ENCODE assay signal across 7 cellular contexts in the genomic region with DNA sequence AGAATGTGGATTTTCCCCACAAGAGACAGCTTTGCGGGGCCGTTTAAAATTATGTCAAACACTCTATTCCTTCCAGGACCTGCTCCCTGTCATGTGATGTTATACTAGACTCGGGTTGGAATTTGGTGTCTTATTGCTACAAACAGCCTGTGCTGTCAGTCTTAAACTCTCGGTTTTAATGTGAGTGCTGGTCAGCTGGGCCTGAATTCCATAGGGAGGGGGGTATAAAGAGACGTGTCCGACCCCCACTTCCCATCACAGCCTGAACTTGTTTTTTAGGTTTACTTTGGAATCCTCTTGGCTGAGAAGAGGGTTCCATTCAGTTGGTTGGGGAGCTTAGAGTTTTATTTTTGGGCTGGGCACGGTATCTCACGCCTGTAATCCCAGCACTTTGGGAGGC.
A peak's percentile ranks its signal among the peaks of the same experiment; 100 is the strongest.
DNase-seq lines count a peak whose midpoint lies in the region; FAIRE-seq and TF ChIP-seq lines count a peak whose summit lies in the region.
"Not testable (repeated sequence)": the region's sequence is repeated elsewhere in the genome, so short reads cannot be mapped to it uniquely, and the experiment has no call there.

No MANE protein-coding gene starts in this region.

- H3K27ac ChIP-seq in ascending aorta (peak overlapping the region; percentile 73 to 93), endothelial cell of umbilical vein (ENCODE audit: insufficient read depth, low read depth, low read length) (peak overlapping the region; percentile 33), right atrium auricular region (peak overlapping the region; percentile 77 to 90), parathyroid adenoma (peak overlapping the region; percentile 37), tibial artery (peak overlapping the region; percentile 33 to 73)
- not testable (repeated sequence) for H3K27ac ChIP-seq in mesenchymal stem cell (ENCODE audit: low read length, poor library complexity, severe bottlenecking)

- H3K9me3 ChIP-seq in ascending aorta; endothelial cell of umbilical vein (replicated peaks; ENCODE audit: control insufficient read depth, insufficient read depth, low read length); right atrium auricular region; mesenchymal stem cell (ENCODE audit: control insufficient read depth, low read length); parathyroid adenoma (ENCODE audit: control insufficient read depth, low read length); tibial artery: not testable (repeated sequence)

- not testable (repeated sequence) for H3K4me2 ChIP-seq in endothelial cell of umbilical vein (ENCODE audit: insufficient read depth, low read length); mesenchymal stem cell (ENCODE audit: low read length, poor library complexity, severe bottlenecking)
- peak overlapping the region; percentile 78 for H3K4me2 ChIP-seq in parathyroid adenoma (ENCODE audit: low read length)

- H3K9me1 ChIP-seq in endothelial cell of umbilical vein (replicated peaks; ENCODE audit: control insufficient read depth, extremely low read depth, insufficient read depth, low read length), result not testable (repeated sequence)

- H3K18ac ChIP-seq in mesenchymal stem cell (ENCODE audit: low read depth in 1 of 2, low read length in 2 of 2), result not testable (repeated sequence)

- CTCF ChIA-PET in endothelial cell of umbilical vein (lab: Charles Lee), result not testable (repeated sequence)

- not testable (repeated sequence) for H3K79me2 ChIP-seq in endothelial cell of umbilical vein (ENCODE audit: control insufficient read depth, insufficient read depth, low read length); parathyroid adenoma

- not testable (repeated sequence) for H3K9ac ChIP-seq in endothelial cell of umbilical vein (replicated peaks; ENCODE audit: extremely low read depth, insufficient read depth, low read length); mesenchymal stem cell (ENCODE audit: low read length); parathyroid adenoma

- not testable (repeated sequence) for TF ChIP-seq CTCF in ascending aorta (IDR thresholded peaks at IDR 0.05); endothelial cell of umbilical vein (IDR thresholded peaks at IDR 0.05; ENCODE audit: extremely low read depth in 1 of 2, insufficient read depth in 1 of 2, low read depth in 1 of 2, low read length in 2 of 2); right atrium auricular region (IDR thresholded peaks at IDR 0.05); parathyroid adenoma (IDR thresholded peaks at IDR 0.05); tibial artery (IDR thresholded peaks at IDR 0.05)

- not testable (repeated sequence) for FAIRE-seq in endothelial cell of umbilical vein (lab: Jason Lieb, UNC)

- H2BK12ac ChIP-seq in mesenchymal stem cell (ENCODE audit: low read length in 2 of 2), result not testable (repeated sequence)

- not testable (repeated sequence) for H2BK15ac ChIP-seq in mesenchymal stem cell (ENCODE audit: low read depth, poor library complexity, severe bottlenecking)

- intact Hi-C loops in ascending aorta (cut with DNase I); endothelial cell of umbilical vein (cut with micrococcal nuclease); tibial artery (cut with DNase I; ENCODE audit: low total_unique reads): not testable (repeated sequence)

- peaks cover 14 to 30% of the 10 kb centered on the region in 2 donors for H3K4me1 ChIP-seq in ascending aorta
- peaks cover 38% of the 10 kb centered on the region for H3K4me1 ChIP-seq in endothelial cell of umbilical vein (ENCODE audit: control insufficient read depth, extremely low read depth, insufficient read depth, low read length)
- H3K4me1 ChIP-seq in right atrium auricular region, result peaks cover 0 to 45% of the 10 kb centered on the region in 2 donors
- peaks cover 24% of the 10 kb centered on the region for H3K4me1 ChIP-seq in mesenchymal stem cell (ENCODE audit: control insufficient read depth, insufficient read depth, low read depth, low read length)
- peaks cover 39% of the 10 kb centered on the region for H3K4me1 ChIP-seq in parathyroid adenoma
- peaks cover 0 to 52% (median 18%) of the 10 kb centered on the region in 4 donors for H3K4me1 ChIP-seq in tibial artery

- H4K8ac ChIP-seq in mesenchymal stem cell (ENCODE audit: low read length), result not testable (repeated sequence)

- DNase-seq in LHCN-M2 (ENCODE audit: low read depth), result peak; percentile 70
- DNase-seq in ascending aorta (ENCODE audit: low spot score in 2 of 2); right atrium auricular region (ENCODE audit: low spot score); mesenchymal stem cell; tibial artery: not testable (repeated sequence)
- DNase-seq in endothelial cell of umbilical vein (ENCODE audit: low read depth, low spot score), result peak; percentile 24

- H2AFZ ChIP-seq in endothelial cell of umbilical vein (ENCODE audit: low read depth, low read length); mesenchymal stem cell (ENCODE audit: low read depth, low read length): not testable (repeated sequence)
- H2AFZ ChIP-seq in parathyroid adenoma, result peak overlapping the region; percentile 19

- not testable (repeated sequence) for H3K27me3 ChIP-seq in ascending aorta; endothelial cell of umbilical vein (ENCODE audit: control insufficient read depth in 2 of 2, insufficient read depth in 2 of 2, low read length in 2 of 2); right atrium auricular region; mesenchymal stem cell (ENCODE audit: control insufficient read depth in 1 of 2, insufficient read depth in 1 of 2, low read length in 2 of 2); parathyroid adenoma (ENCODE audit: control insufficient read depth, insufficient read depth, low read length); tibial artery

- H3K4ac ChIP-seq in mesenchymal stem cell (ENCODE audit: low read depth in 1 of 2, low read length in 2 of 2), result not testable (repeated sequence)

- BruUV-seq in endothelial cell of umbilical vein (replicated peaks; lab: Mats Ljungman, UMichigan), result not testable (repeated sequence)

- dilution Hi-C loops in endothelial cell of umbilical vein (cut with MboI; ENCODE audit: extremely low pct_ligation_motif_present, low sequenced_read_pairs), result not testable (repeated sequence)

- H4K20me1 ChIP-seq in endothelial cell of umbilical vein (replicated peaks; ENCODE audit: control insufficient read depth, extremely low read depth, insufficient read depth, low read length), result not testable (repeated sequence)

- TF ChIP-seq POLR2A in endothelial cell of umbilical vein (IDR thresholded peaks at IDR 0.05; ENCODE audit: low read depth, low read length), result not testable (repeated sequence)

- not testable (repeated sequence) for H2AK5ac ChIP-seq in mesenchymal stem cell (ENCODE audit: low read length, severe bottlenecking)

- H2BK120ac ChIP-seq in mesenchymal stem cell (ENCODE audit: low read depth, low read length), result peak overlapping the region; percentile 19

- H4K91ac ChIP-seq in mesenchymal stem cell (ENCODE audit: low read length), result not testable (repeated sequence)

- H3K36me3 ChIP-seq in ascending aorta; endothelial cell of umbilical vein (ENCODE audit: control insufficient read depth in 2 of 2, extremely low read depth in 1 of 2, insufficient read depth in 2 of 2, low read length in 2 of 2); right atrium auricular region; mesenchymal stem cell (ENCODE audit: control insufficient read depth in 1 of 2, insufficient read depth in 2 of 2, low read depth in 1 of 2, low read length in 2 of 2); parathyroid adenoma (ENCODE audit: control insufficient read depth, insufficient read depth, low read length); tibial artery: not testable (repeated sequence)

- POLR2A ChIA-PET in endothelial cell of umbilical vein (lab: Charles Lee), result not testable (repeated sequence)

- H3K14ac ChIP-seq in mesenchymal stem cell (ENCODE audit: low read length in 2 of 2), result not testable (repeated sequence)

- H2BK5ac ChIP-seq in mesenchymal stem cell (ENCODE audit: low read depth, low read length, poor library complexity, severe bottlenecking), result not testable (repeated sequence)

- H3K23ac ChIP-seq in mesenchymal stem cell (ENCODE audit: low read length in 2 of 2), result not testable (repeated sequence)

- H3K79me1 ChIP-seq in mesenchymal stem cell (replicated peaks; ENCODE audit: low read length, poor library complexity, severe bottlenecking), result not testable (repeated sequence)

- not testable (repeated sequence) for H3K4me3 ChIP-seq in ascending aorta; endothelial cell of umbilical vein (replicated peaks in 1 of 3; ENCODE audit: insufficient read depth in 1 of 3, low read depth in 1 of 3, low read length in 3 of 3); right atrium auricular region; mesenchymal stem cell (ENCODE audit: insufficient read depth in 1 of 2, low read depth in 1 of 2, low read length in 2 of 2); tibial artery
- H3K4me3 ChIP-seq in parathyroid adenoma (ENCODE audit: low read depth, low read length), result peak overlapping the region; percentile 42

- WGBS in mesenchymal stem cell, result no CpG with 5 or more reads among the region's 8 CpGs
